ENCODE assay signal across 8 cellular contexts in the genomic region with DNA sequence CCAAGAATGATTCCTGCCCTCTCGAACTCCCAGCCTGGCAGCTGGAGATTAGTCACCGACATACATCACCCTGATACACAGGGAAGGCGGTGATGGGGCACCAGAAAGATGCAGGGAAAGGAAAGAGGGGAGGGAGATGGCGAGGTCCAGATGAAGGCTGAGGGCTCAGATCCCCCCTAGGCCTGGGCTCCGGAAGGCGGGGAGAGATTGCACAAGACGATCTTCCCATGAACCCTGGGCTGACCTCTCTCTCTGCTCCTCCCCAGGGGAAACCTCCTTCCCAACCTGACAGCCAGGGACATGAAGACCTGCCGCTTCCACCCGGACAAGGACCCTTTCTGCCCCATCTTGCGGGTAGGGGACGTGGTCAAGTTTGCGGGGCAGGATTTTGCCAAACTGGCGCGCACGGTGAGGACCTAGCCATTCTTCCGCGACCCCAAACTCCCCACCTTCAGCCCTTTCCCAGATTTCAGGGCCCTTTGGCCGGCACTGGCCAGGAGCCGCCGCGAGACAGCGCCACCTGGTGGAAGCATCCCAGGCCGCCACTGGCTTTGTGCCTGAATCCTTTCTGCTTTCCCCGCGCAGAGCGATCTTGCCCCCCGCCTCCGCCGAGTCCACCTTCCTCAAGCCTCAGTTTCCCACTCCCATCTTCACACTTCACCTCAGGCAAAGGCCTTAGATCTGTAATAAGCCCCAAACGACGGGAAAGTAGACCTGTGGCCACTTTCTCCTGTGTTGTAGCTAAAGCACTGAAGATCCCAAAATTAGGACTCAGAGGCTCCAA. TPM values are rescaled to one million over a fixed set of nuclear protein-coding genes. Genes with fewer than 3 reads are reported as not detected.
DNase-seq lines count a peak whose midpoint lies in the region; ATAC-seq, FAIRE-seq and TF ChIP-seq lines count a peak whose summit lies in the region.

No MANE protein-coding gene starts in this region.

- peaks cover 4% of the 10 kb centered on the region for H3K27me3 Mint-ChIP-seq in activated naive CD4-positive, alpha-beta T cell treated with anti-CD3 and anti-CD28 coated beads for 36 hours (ENCODE audit: low read depth)

- DNase-seq in NK-92 treated with Interleukin-12 subunit alpha and Interleukin-12 subunit beta, amount 100 ng/mL, for 24 hours (lab: John Stamatoyannopoulos, UW): peak; percentile 22
- DNase-seq in NK-92 (lab: John Stamatoyannopoulos, UW; ENCODE audit: unreplicated experiment): no peak
- peak; percentile 48 for DNase-seq in RCC 7860 (ENCODE audit: low spot score)
- DNase-seq in activated naive CD4-positive, alpha-beta T cell treated with anti-CD3 and anti-CD28 coated beads for 36 hours: peak; percentile 68
- peak; percentile 59 to 76 for DNase-seq in cardiac muscle cell (ENCODE audit: low read depth in 1 of 2, low spot score in 1 of 2)
- DNase-seq in psoas muscle: peak; percentile 71 to 84
- peak; percentile 75 to 93 for DNase-seq in aorta
- DNase-seq in NCI-H1694 (lab: John Stamatoyannopoulos, UW): no peak

- no peak overlapping the region for H3K27ac Mint-ChIP-seq in activated naive CD4-positive, alpha-beta T cell treated with anti-CD3 and anti-CD28 coated beads for 36 hours

- H3K27me3 ChIP-seq in cardiac muscle cell (no peaks in the 10 kb centered on the region), psoas muscle (ENCODE audit: insufficient read depth in 3 of 3, low read length in 2 of 3) (no peaks in the 10 kb centered on the region), aorta (ENCODE audit: control insufficient read depth in 1 of 2, insufficient read depth in 2 of 2, low read length in 1 of 2) (no peaks in the 10 kb centered on the region)

- peaks cover 5% of the 10 kb centered on the region for H3K9me3 Mint-ChIP-seq in activated naive CD4-positive, alpha-beta T cell treated with anti-CD3 and anti-CD28 coated beads for 36 hours

- H3K4me1 ChIP-seq in cardiac muscle cell (ENCODE audit: low read depth) (peaks cover 15% of the 10 kb centered on the region), psoas muscle (no peaks in the 10 kb centered on the region), aorta (ENCODE audit: control insufficient read depth in 1 of 2, insufficient read depth in 2 of 2, low read length in 2 of 2) (no peaks in the 10 kb centered on the region)

- TF ChIP-seq CTCF in cardiac muscle cell (IDR thresholded peaks at IDR 0.05; ENCODE audit: low read depth, low read length) (peak; percentile 87), psoas muscle (IDR thresholded peaks at IDR 0.05) (peak; percentile 80)

- H3K9me3 ChIP-seq in cardiac muscle cell (ENCODE audit: low read depth): no peaks in the 10 kb centered on the region
- no peaks in the 10 kb centered on the region for H3K9me3 ChIP-seq in psoas muscle
- no peaks in the 10 kb centered on the region for H3K9me3 ChIP-seq in aorta (ENCODE audit: control insufficient read depth, low read length)

- H3K27ac ChIP-seq in cardiac muscle cell (no peak overlapping the region), psoas muscle (no peak overlapping the region), aorta (ENCODE audit: low read depth in 1 of 2, low read length in 2 of 2) (no peak overlapping the region)

- no peaks in the 10 kb centered on the region for H3K36me3 ChIP-seq in cardiac muscle cell
- H3K36me3 ChIP-seq in psoas muscle (ENCODE audit: insufficient read depth in 1 of 2, low read depth in 1 of 2): no peaks in the 10 kb centered on the region
- no peaks in the 10 kb centered on the region for H3K36me3 ChIP-seq in aorta (ENCODE audit: control insufficient read depth in 1 of 2, insufficient read depth in 2 of 2, low read length in 1 of 2)

- no peak for FAIRE-seq in RCC 7860 (lab: Jason Lieb, UNC)

- H3K4me1 Mint-ChIP-seq in activated naive CD4-positive, alpha-beta T cell treated with anti-CD3 and anti-CD28 coated beads for 36 hours (ENCODE audit: low read depth): peaks cover 3% of the 10 kb centered on the region

- intact Hi-C loops in activated naive CD4-positive, alpha-beta T cell treated with anti-CD3 and anti-CD28 coated beads for 36 hours (cut with micrococcal nuclease): loop anchor here (5.0 kb wide), 2 partner anchors 507 to 1163 kb away; no protein-coding TSS in a partner anchor
- intact Hi-C loops in psoas muscle (cut with DNase I) (loop anchor here (5.0 to 10.0 kb wide), 8 partner anchors 78 to 505 kb away; a partner anchor contains a TSS), aorta (cut with DNase I) (loop anchor here in 1 of 2 donors (5.0 to 10.0 kb wide), 3 partner anchors 133 to 505 kb away; no protein-coding TSS in a partner anchor)

- H3K4me3 ChIP-seq in cardiac muscle cell (no peak overlapping the region), psoas muscle (no peak overlapping the region), aorta (ENCODE audit: low read length in 2 of 2) (no peak overlapping the region)

- 15 to 24% (median 17%) methylated on average over 29 to 31 of the region's 31 CpGs for WGBS in psoas muscle, 3 donors
- 19% methylated on average over 31 of the region's 31 CpGs for WGBS in aorta, 2 donors

- CTCF ChIA-PET in activated naive CD4-positive, alpha-beta T cell treated with anti-CD3 and anti-CD28 coated beads for 36 hours (lab: Charles Lee): interaction anchor here (0.6 to 1.8 kb wide), 15 partner anchors 9 to 213 kb away, joined by 3 to 9 read pairs (median 5); a partner anchor contains a TSS

- H3K4me3 Mint-ChIP-seq in activated naive CD4-positive, alpha-beta T cell treated with anti-CD3 and anti-CD28 coated beads for 36 hours: no peak overlapping the region

- H3K36me3 Mint-ChIP-seq in activated naive CD4-positive, alpha-beta T cell treated with anti-CD3 and anti-CD28 coated beads for 36 hours (ENCODE audit: low read depth): peaks cover 1% of the 10 kb centered on the region

- ATAC-seq in psoas muscle (peak; percentile 58 to 81 (median 71)), aorta (ENCODE audit: low FRiP score) (peak; percentile 87)

RNA-seq across cellular contexts. Expression of a gene that starts 11.5 kb away (rescaled TPM):
- total RNA-seq in activated naive CD4-positive, alpha-beta T cell treated with anti-CD3 and anti-CD28 coated beads for 36 hours: not detected
- total RNA-seq in cardiac muscle cell (0.09 and 0.18 TPM in 2 replicates), psoas muscle (under 1 TPM; 0.40 to 0.90 (median 0.43) TPM), aorta (not detected)
- polyA plus RNA-seq in cardiac muscle cell (0.39 and 0.62 TPM in 2 replicates), psoas muscle (under 1 TPM; 0.21 to 0.60 (median 0.30) TPM), aorta (not detected)

RNA-seq across cellular contexts. Expression of a gene that starts 14.0 kb away (rescaled TPM):
- 100 to 1,000 TPM; 304 to 322 TPM for total RNA-seq in activated naive CD4-positive, alpha-beta T cell treated with anti-CD3 and anti-CD28 coated beads for 36 hours
- total RNA-seq in cardiac muscle cell: 112 and 180 TPM in 2 replicates
- 87.0 and 112 TPM in 2 replicates for polyA plus RNA-seq in cardiac muscle cell
- total RNA-seq in psoas muscle: 10 to 100 TPM; 69.0 to 94.0 (median 82.4) TPM
- 100 to 1,000 TPM; 101 to 138 (median 125) TPM for polyA plus RNA-seq in psoas muscle
- total RNA-seq in aorta: 10 to 100 TPM; 43.2 to 48.7 TPM
- polyA plus RNA-seq in aorta: 10 to 100 TPM; 37.8 to 44.9 TPM

RNA-seq across cellular contexts. Expression of a gene that starts 24.9 kb away (rescaled TPM):
- total RNA-seq in activated naive CD4-positive, alpha-beta T cell treated with anti-CD3 and anti-CD28 coated beads for 36 hours: 10 to 100 TPM; 14.1 to 14.7 TPM
- 58.9 and 69.1 TPM in 2 replicates for total RNA-seq in cardiac muscle cell
- 62.1 and 67.1 TPM in 2 replicates for polyA plus RNA-seq in cardiac muscle cell
- 100 to 1,000 TPM in 2 of 4 donors, 10 to 100 TPM in 2; 63.9 to 288 (median 129) TPM for total RNA-seq in psoas muscle
- polyA plus RNA-seq in psoas muscle: 100 to 1,000 TPM in 1 of 3 donors, 10 to 100 TPM in 2; 76.9 to 121 (median 79.9) TPM
- 100 to 1,000 TPM; 169 to 184 TPM for total RNA-seq in aorta
- 100 to 1,000 TPM in 1 of 2 donors, 10 to 100 TPM in 1; 35.2 to 161 TPM for polyA plus RNA-seq in aorta

RNA-seq across cellular contexts. Expression of a gene that starts 31.3 kb away (rescaled TPM):
- not detected for total RNA-seq in activated naive CD4-positive, alpha-beta T cell treated with anti-CD3 and anti-CD28 coated beads for 36 hours
- total RNA-seq in cardiac muscle cell (not detected in 2 replicates), psoas muscle (not detected), aorta (not detected)
- polyA plus RNA-seq in cardiac muscle cell (not detected in 2 replicates), psoas muscle (not detected), aorta (not detected)

RNA-seq across cellular contexts. Expression of a gene that starts 40.8 kb away (rescaled TPM):
- 1 to 10 TPM; 1.0 TPM for total RNA-seq in activated naive CD4-positive, alpha-beta T cell treated with anti-CD3 and anti-CD28 coated beads for 36 hours
- total RNA-seq in cardiac muscle cell: not detected in 2 replicates
- not detected in 2 replicates for polyA plus RNA-seq in cardiac muscle cell
- total RNA-seq in psoas muscle: under 1 TPM in 1 of 4 donors, not detected in 3; 0.25 TPM
- polyA plus RNA-seq in psoas muscle: not detected
- under 1 TPM; 0.39 to 0.84 TPM for total RNA-seq in aorta
- polyA plus RNA-seq in aorta: under 1 TPM in 1 of 2 donors, not detected in 1; 0.15 TPM

Comparison
In these comparisons a context has a peak if more than half of its experiments do, and no peak if none do; other contexts are left out.
1. DNase-seq: peak in NK-92 treated with Interleukin-12 subunit alpha and Interleukin-12 subunit beta, amount 100 ng/mL, for 24 hours (single experiment), RCC 7860 (single experiment), activated naive CD4-positive, alpha-beta T cell treated with anti-CD3 and anti-CD28 coated beads for 36 hours (single experiment), cardiac muscle cell (2 of 2), psoas muscle (2 of 2) and aorta (2 of 2); none in NK-92 (single experiment) and NCI-H1694 (single experiment).